ENCODE assay signal across 1 cellular context in the genomic region with DNA sequence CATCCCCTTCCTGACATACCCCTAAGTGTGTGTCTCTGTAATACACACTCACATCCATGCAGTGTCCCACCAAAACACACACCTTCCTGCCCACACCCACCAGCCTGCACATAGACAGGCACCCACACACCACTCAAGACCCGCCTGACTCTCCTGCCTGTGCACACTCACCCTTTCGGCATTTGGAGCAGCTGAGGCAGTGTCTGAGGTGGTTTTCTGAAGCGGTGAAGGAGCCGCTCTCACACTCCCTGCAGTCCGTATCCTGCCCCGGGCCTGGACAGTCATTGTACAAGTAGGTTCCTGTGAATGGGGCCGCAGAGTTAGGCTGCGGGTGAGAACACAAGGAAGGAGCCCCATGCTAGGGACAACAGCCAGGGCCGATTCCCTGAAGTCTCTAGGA.
TF ChIP-seq lines count a peak whose summit lies in the region.

No MANE protein-coding gene starts in this region.

TF ChIP-seq in H1, 55 proteins besides CTCF, POLR2A, EP300 and RAD21:
- TF ChIP-seq SP2 (IDR thresholded peaks at IDR 0.05; ENCODE audit: low read length) (no peak), CREB1 (IDR thresholded peaks at IDR 0.05) (no peak), RBBP5 (IDR thresholded peaks at IDR 0.05; ENCODE audit: borderline replicate concordance, low read depth, low read length) (no peak), CBX8 (IDR thresholded peaks at IDR 0.05; ENCODE audit: borderline replicate concordance, low read depth, low read length) (no peak), KDM4A (IDR thresholded peaks at IDR 0.05; ENCODE audit: low read depth, low read length, severe bottlenecking) (no peak), PHF8 (conservative IDR thresholded peaks at IDR 0.05; ENCODE audit: low read depth, low read length) (no peak), SUZ12 (IDR thresholded peaks at IDR 0.05; ENCODE audit: low read length) (no peak)
